9 cellular contexts compared by ENCODE assay signal in the genomic region with DNA sequence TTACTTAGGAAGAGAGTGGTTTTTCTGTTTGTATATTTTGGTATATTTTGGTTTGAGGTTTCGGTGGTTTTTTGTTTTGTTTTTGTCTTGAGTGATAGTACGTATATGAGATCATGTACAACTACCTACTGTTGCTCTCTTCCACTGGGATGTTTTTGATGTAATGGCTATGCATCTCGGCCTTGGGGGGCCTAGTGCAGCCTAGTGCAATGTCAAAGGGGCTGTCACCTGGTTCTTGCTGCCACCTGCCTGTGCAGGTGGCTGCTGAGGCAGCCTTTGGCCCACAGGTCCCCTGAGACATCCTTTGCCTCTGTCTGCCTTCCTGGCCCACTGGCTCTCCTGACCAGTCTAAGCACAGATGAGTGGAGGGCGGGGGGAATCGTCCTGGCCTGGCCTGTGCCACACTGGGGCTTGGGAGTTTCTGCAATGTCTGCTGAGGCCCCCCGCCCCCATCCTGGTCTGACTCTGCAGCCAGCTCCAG.
DNase-seq lines count a peak whose midpoint lies in the region; ATAC-seq and TF ChIP-seq lines count a peak whose summit lies in the region.
"Had no signal": no experiment of that assay in that cellular context is flagged by ENCODE, and none has a peak within 500 bp of the region (broad histone marks: within the 10 kb centered on the region; RNA-seq: fewer than 3 reads in every experiment).

No MANE protein-coding gene starts in this region.

- no TSS peak for BruUV-seq in mammary epithelial cell (replicated peaks; lab: Mats Ljungman, UMichigan)

- H3K36me3 ChIP-seq in mammary epithelial cell (ENCODE audit: insufficient read depth, low read length), result no peaks in the 10 kb centered on the region
- no peaks in the 10 kb centered on the region for H3K36me3 ChIP-seq in breast epithelium

- CTCF ChIA-PET in mammary epithelial cell (lab: Charles Lee; ENCODE audit: low non-redundant PET), result no interaction called here
- CTCF ChIA-PET in activated CD4-positive, alpha-beta memory T cell treated with anti-CD3 and anti-CD28 coated beads, Interleukin-2, amount 10 ng/mL, durations not matched to agents 7 days and 5 days (lab: Charles Lee), result no interaction called here

- no peak for TF ChIP-seq POLR2A in breast epithelium (IDR thresholded peaks at IDR 0.05)

- H3K9me3 Mint-ChIP-seq in activated CD4-positive, alpha-beta memory T cell treated with anti-CD3 and anti-CD28 coated beads, Interleukin-2, amount 10 ng/mL, durations not matched to agents 7 days and 5 days, result no peaks in the 10 kb centered on the region
- H3K9me3 Mint-ChIP-seq in type B pancreatic cell, result no peaks in the 10 kb centered on the region

- H3K4me3 ChIP-seq in mammary epithelial cell (replicated peaks in 1 of 3; ENCODE audit: insufficient read depth in 1 of 3, low read depth in 2 of 3, low read length in 3 of 3) (no peak overlapping the region), breast epithelium (no peak overlapping the region)

- peak overlapping the region; percentile 50 for H3K27ac Mint-ChIP-seq in activated CD4-positive, alpha-beta memory T cell treated with anti-CD3 and anti-CD28 coated beads, Interleukin-2, amount 10 ng/mL, durations not matched to agents 7 days and 5 days
- H3K27ac Mint-ChIP-seq in type B pancreatic cell, result peak overlapping the region; percentile 31

- peak; percentile 64 for ATAC-seq in HG03025 (IDR thresholded peaks at IDR 0.05; ENCODE audit: low FRiP score, unreplicated experiment)

- H3K4me1 ChIP-seq in mammary epithelial cell (ENCODE audit: insufficient read depth, low read length) (peaks cover 23% of the 10 kb centered on the region), breast epithelium (no peaks in the 10 kb centered on the region)

- H3K4me1 Mint-ChIP-seq in activated CD4-positive, alpha-beta memory T cell treated with anti-CD3 and anti-CD28 coated beads, Interleukin-2, amount 10 ng/mL, durations not matched to agents 7 days and 5 days, result peaks cover 27% of the 10 kb centered on the region
- peaks cover 27% of the 10 kb centered on the region for H3K4me1 Mint-ChIP-seq in type B pancreatic cell (ENCODE audit: unreplicated experiment)

- H3K9me3 ChIP-seq in mammary epithelial cell (replicated peaks; ENCODE audit: insufficient read depth, low read length), result no peaks in the 10 kb centered on the region
- H3K9me3 ChIP-seq in breast epithelium, result no peaks in the 10 kb centered on the region

- H3K36me3 Mint-ChIP-seq in activated CD4-positive, alpha-beta memory T cell treated with anti-CD3 and anti-CD28 coated beads, Interleukin-2, amount 10 ng/mL, durations not matched to agents 7 days and 5 days (ENCODE audit: low read depth), result no peaks in the 10 kb centered on the region
- no peaks in the 10 kb centered on the region for H3K36me3 Mint-ChIP-seq in type B pancreatic cell

- DNase-seq in mammary epithelial cell, result no peak
- no peak for DNase-seq in breast epithelium (ENCODE audit: low spot score in 2 of 2)
- peak; percentile 21 for DNase-seq in activated CD4-positive, alpha-beta memory T cell treated with anti-CD3 and anti-CD28 coated beads, Interleukin-2, amount 10 ng/mL, durations not matched to agents 7 days and 5 days
- DNase-seq in type B pancreatic cell (ENCODE audit: extremely low spot score, unreplicated experiment), result no peak
- no peak for DNase-seq in RKO (ENCODE audit: low spot score)
- DNase-seq in SIG-M5 treated with dmso at 0.1 percent for 504 hours (lab: John Stamatoyannopoulos, UW; ENCODE audit: unreplicated experiment), result no peak
- DNase-seq in ecto neural progenitor cell (ENCODE audit: low spot score), result no peak
- DNase-seq: Kasumi-1 had no signal

- no peaks in the 10 kb centered on the region for H3K79me2 ChIP-seq in mammary epithelial cell (ENCODE audit: insufficient read depth, low read length)

- no peak overlapping the region for H3K4me2 ChIP-seq in mammary epithelial cell (ENCODE audit: insufficient read depth, low read depth, low read length)

- no peak overlapping the region for H3K9ac ChIP-seq in mammary epithelial cell (ENCODE audit: insufficient read depth, low read length)

- no peaks in the 10 kb centered on the region for H3K27me3 ChIP-seq in mammary epithelial cell (ENCODE audit: insufficient read depth, low read length)
- no peaks in the 10 kb centered on the region for H3K27me3 ChIP-seq in breast epithelium

- intact Hi-C loops in mammary epithelial cell (cut with micrococcal nuclease), result no loop called here
- intact Hi-C loops in breast epithelium (cut with DNase I; ENCODE audit: low total_unique reads), result no loop called here

- peak overlapping the region; percentile 9 for H3K4me3 Mint-ChIP-seq in activated CD4-positive, alpha-beta memory T cell treated with anti-CD3 and anti-CD28 coated beads, Interleukin-2, amount 10 ng/mL, durations not matched to agents 7 days and 5 days
- H3K4me3 Mint-ChIP-seq in type B pancreatic cell, result no peak overlapping the region

- dilution Hi-C loops in mammary epithelial cell (cut with HindIII; ENCODE audit: low sequenced_read_pairs), result no loop called here

- H4K20me1 ChIP-seq in mammary epithelial cell (ENCODE audit: insufficient read depth, low read length), result no peaks in the 10 kb centered on the region

- H3K27ac ChIP-seq in mammary epithelial cell (ENCODE audit: insufficient read depth, low read depth, low read length) (no peak overlapping the region), breast epithelium (no peak overlapping the region)

- H2AFZ ChIP-seq in mammary epithelial cell (ENCODE audit: low read depth, low read length), result peak overlapping the region; percentile 16

- 72% methylated on average over 3 of the region's 6 CpGs for WGBS in mammary epithelial cell (ENCODE audit: low coverage, missing lambda C conversion rate)

- POLR2A ChIA-PET in activated CD4-positive, alpha-beta memory T cell treated with anti-CD3 and anti-CD28 coated beads, Interleukin-2, amount 10 ng/mL, durations not matched to agents 7 days and 5 days (lab: Charles Lee), result interaction anchor here (1.7 kb wide), 1 partner anchor 28 kb away, joined by 5 read pairs; no protein-coding TSS in a partner anchor

- in situ Hi-C loops in mammary epithelial cell (cut with MboI; ENCODE audit: low sequenced_read_pairs in 2 of 2), result no loop called here

- peaks cover 22% of the 10 kb centered on the region for H3K27me3 Mint-ChIP-seq in activated CD4-positive, alpha-beta memory T cell treated with anti-CD3 and anti-CD28 coated beads, Interleukin-2, amount 10 ng/mL, durations not matched to agents 7 days and 5 days
- H3K27me3 Mint-ChIP-seq in type B pancreatic cell, result no peaks in the 10 kb centered on the region

- TF ChIP-seq CTCF in mammary epithelial cell (conservative IDR thresholded peaks at IDR 0.05 in 1 of 2, IDR thresholded peaks at IDR 0.05 in 1 of 2; ENCODE audit: extremely low read depth in 1 of 2, insufficient read depth in 1 of 2, low read depth in 1 of 2, low read length in 2 of 2) (no peak), breast epithelium (IDR thresholded peaks at IDR 0.05) (no peak), type B pancreatic cell (conservative IDR thresholded peaks at IDR 0.05) (no peak)
